Comparison of ENCODE assay signal across 19 cellular contexts in the genomic region with DNA sequence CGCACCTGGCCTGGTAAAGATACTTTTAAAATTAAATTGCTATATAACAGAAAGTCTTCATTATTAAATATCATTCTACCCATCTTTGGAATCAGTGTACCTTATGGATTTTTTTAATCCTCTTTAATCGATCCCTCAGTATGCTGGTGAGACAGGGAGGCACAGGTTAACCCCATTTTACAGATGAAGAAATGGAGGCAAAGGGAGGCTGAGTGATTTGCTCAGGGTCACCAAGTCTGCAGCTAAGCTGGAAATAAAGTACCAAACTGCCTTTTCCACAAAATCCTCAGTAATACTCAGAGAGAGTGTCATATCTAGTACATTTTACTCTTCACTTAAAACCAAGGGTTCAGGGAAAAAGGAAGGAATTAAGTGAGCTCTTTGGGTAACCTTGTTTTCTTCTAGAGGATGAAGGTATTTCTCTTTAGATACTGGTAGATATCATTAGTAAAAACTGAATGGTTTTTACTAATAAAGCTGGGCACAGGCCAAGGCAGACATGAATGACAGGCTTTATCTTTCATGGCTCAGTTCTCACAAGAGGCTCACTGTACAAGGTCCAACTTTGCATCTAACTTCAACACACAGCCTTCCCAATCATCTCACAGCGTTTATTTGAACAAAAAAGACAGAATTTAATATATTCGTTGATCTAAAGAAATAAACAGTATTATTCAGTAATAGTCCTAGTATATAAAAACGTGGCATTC. TPM values are rescaled to one million over a fixed set of nuclear protein-coding genes. Genes with fewer than 3 reads are reported as not detected.
DNase-seq lines count a peak whose midpoint lies in the region; ATAC-seq and TF ChIP-seq lines count a peak whose summit lies in the region.
"Had no signal": no experiment of that assay in that cellular context is flagged by ENCODE, and none has a peak within 500 bp of the region (broad histone marks: within the 10 kb centered on the region; RNA-seq: fewer than 3 reads in every experiment).

No MANE protein-coding gene starts in this region.

- no peaks in the 10 kb centered on the region for H3K36me3 ChIP-seq in GM23338 (ENCODE audit: insufficient read depth)
- no peaks in the 10 kb centered on the region for H3K36me3 ChIP-seq in SJCRH30
- no peaks in the 10 kb centered on the region for H3K36me3 ChIP-seq in psoas muscle (ENCODE audit: insufficient read depth in 1 of 2, low read depth in 1 of 2)
- H3K36me3 ChIP-seq in upper lobe of right lung: no peaks in the 10 kb centered on the region
- H3K36me3 ChIP-seq: cardiac muscle cell had no signal

- H3K9me2 ChIP-seq in GM23338 (ENCODE audit: insufficient read depth): peaks cover 2% of the 10 kb centered on the region; the same call in 1 of the 2 replicates
- H3K9me2 ChIP-seq: SK-N-SH had no signal

- H3K4me1 Mint-ChIP-seq in GM23338: peaks cover 2% of the 10 kb centered on the region; the same call in 1 of the 3 replicates

- intact Hi-C loops in psoas muscle (cut with DNase I): no loop called here
- intact Hi-C loops in upper lobe of right lung (cut with DNase I): no loop called here

- H3K36me3 Mint-ChIP-seq in GM23338 (ENCODE audit: low read depth): no peaks in the 10 kb centered on the region

- H3K4me3 Mint-ChIP-seq in GM23338: no peak overlapping the region

- no peaks in the 10 kb centered on the region for H3K9me3 Mint-ChIP-seq in GM23338

- H3F3A ChIP-seq in GM23338 (replicated peaks; ENCODE audit: low read depth): no peaks in the 10 kb centered on the region

- no peaks in the 10 kb centered on the region for H3K4me1 ChIP-seq in GM23338 (ENCODE audit: insufficient read depth)
- peaks cover 13% of the 10 kb centered on the region for H3K4me1 ChIP-seq in SJCRH30
- peaks cover 20% of the 10 kb centered on the region for H3K4me1 ChIP-seq in psoas muscle
- no peaks in the 10 kb centered on the region for H3K4me1 ChIP-seq in upper lobe of right lung

- H3K9me3 ChIP-seq in SJCRH30 (replicated peaks) (no peaks in the 10 kb centered on the region), psoas muscle (no peaks in the 10 kb centered on the region), upper lobe of right lung (no peaks in the 10 kb centered on the region)
- H3K9me3 ChIP-seq: SK-N-SH had no signal

- H3K4me2 ChIP-seq in GM23338: no peak overlapping the region
- H3K4me2 ChIP-seq: SK-N-SH had no signal

- no peaks in the 10 kb centered on the region for H3K79me2 ChIP-seq in GM23338 (replicated peaks; ENCODE audit: insufficient read depth)

- H3K4me3 ChIP-seq in GM23338 (no peak overlapping the region), SJCRH30 (peak overlapping the region; percentile 48), psoas muscle (no peak overlapping the region), upper lobe of right lung (no peak overlapping the region)
- H3K4me3 ChIP-seq: cardiac muscle cell had no signal

- ATAC-seq in GM23338: no peak
- ATAC-seq in psoas muscle: no peak
- ATAC-seq in GM18867 (IDR thresholded peaks at IDR 0.05; ENCODE audit: unreplicated experiment): no peak
- no peak for ATAC-seq in upper lobe of right lung
- ATAC-seq: esophagus mucosa had no signal

- DNase-seq in GM23338 (ENCODE audit: low spot score): no peak
- no peak for DNase-seq in SJCRH30
- DNase-seq in foreskin melanocyte: peak; percentile 78
- no peak for DNase-seq in psoas muscle
- no peak for DNase-seq in SHP77 treated with DMSO at 0.1 percent for 48 hours (lab: John Stamatoyannopoulos, UW)
- DNase-seq in cortex of kidney (lab: John Stamatoyannopoulos, UW): no peak
- no peak for DNase-seq in upper lobe of right lung
- DNase-seq: ACHN; activated CD4-positive, alpha-beta T cell treated with anti-CD3 and anti-CD28 coated beads, Interleukin-2, amount 50 U/mL, for 48 hours; activated gamma-delta T cell; GDM1; NCI-H1048; NCI-H2029; NCI-H345; SK-N-SH had no signal

- H3K27ac ChIP-seq in GM23338 (ENCODE audit: low read depth) (peak overlapping the region; percentile 39; the same call in 1 of the 2 replicates), SJCRH30 (peak overlapping the region; percentile 95), psoas muscle (peak overlapping the region; percentile 67), upper lobe of right lung (no peak overlapping the region)
- H3K27ac ChIP-seq: C4-2B, cardiac muscle cell had no signal

- TF ChIP-seq CTCF in GM23338 (conservative IDR thresholded peaks at IDR 0.05; ENCODE audit: low read depth in 2 of 2) (no peak), psoas muscle (IDR thresholded peaks at IDR 0.05) (no peak), upper lobe of right lung (IDR thresholded peaks at IDR 0.05) (no peak)

- no peak overlapping the region for H2AFZ ChIP-seq in GM23338

- H3K27me3 Mint-ChIP-seq in GM23338 (ENCODE audit: insufficient read depth, low read depth, poor library complexity): no peaks in the 10 kb centered on the region

- WGBS in psoas muscle, 3 donors: 92 to 93% (median 93%) methylated on average over 5 of the region's 5 CpGs

- H3K27me3 ChIP-seq in GM23338 (ENCODE audit: insufficient read depth): no peaks in the 10 kb centered on the region
- H3K27me3 ChIP-seq in SJCRH30: no peaks in the 10 kb centered on the region
- H3K27me3 ChIP-seq in psoas muscle (ENCODE audit: insufficient read depth in 3 of 3, low read length in 2 of 3): peaks cover 0 to 2% (median 0%) of the 10 kb centered on the region in 3 donors
- H3K27me3 ChIP-seq in upper lobe of right lung: no peaks in the 10 kb centered on the region
- H3K27me3 ChIP-seq: cardiac muscle cell had no signal

- no peak overlapping the region for H3K27ac Mint-ChIP-seq in GM23338

- H4K20me1 ChIP-seq in GM23338 (replicated peaks; ENCODE audit: insufficient read depth): no peaks in the 10 kb centered on the region

TF ChIP-seq in GM23338, 12 proteins besides CTCF, POLR2A, EP300 and RAD21 (continues in another document):
- TF ChIP-seq STAT1 (IDR thresholded peaks at IDR 0.05; ENCODE audit: unreplicated experiment): no peak
- TF ChIP-seq POLR2AphosphoS5 (IDR thresholded peaks at IDR 0.05; ENCODE audit: low read depth): no peak
- TF ChIP-seq NANOG (IDR thresholded peaks at IDR 0.05; ENCODE audit: borderline replicate concordance): no peak
- TF ChIP-seq EZH2phosphoT487 (IDR thresholded peaks at IDR 0.05; ENCODE audit: unreplicated experiment): no peak
- TF ChIP-seq ZNF331 (CRISPR knock-in tag; IDR thresholded peaks at IDR 0.05; ENCODE audit: low read depth): no peak
- no peak for TF ChIP-seq ZNF114 (CRISPR knock-in tag; IDR thresholded peaks at IDR 0.05)
- no peak for TF ChIP-seq CREB1 (CRISPR knock-in tag; IDR thresholded peaks at IDR 0.05; ENCODE audit: low read depth)
- TF ChIP-seq, protein P1, sequence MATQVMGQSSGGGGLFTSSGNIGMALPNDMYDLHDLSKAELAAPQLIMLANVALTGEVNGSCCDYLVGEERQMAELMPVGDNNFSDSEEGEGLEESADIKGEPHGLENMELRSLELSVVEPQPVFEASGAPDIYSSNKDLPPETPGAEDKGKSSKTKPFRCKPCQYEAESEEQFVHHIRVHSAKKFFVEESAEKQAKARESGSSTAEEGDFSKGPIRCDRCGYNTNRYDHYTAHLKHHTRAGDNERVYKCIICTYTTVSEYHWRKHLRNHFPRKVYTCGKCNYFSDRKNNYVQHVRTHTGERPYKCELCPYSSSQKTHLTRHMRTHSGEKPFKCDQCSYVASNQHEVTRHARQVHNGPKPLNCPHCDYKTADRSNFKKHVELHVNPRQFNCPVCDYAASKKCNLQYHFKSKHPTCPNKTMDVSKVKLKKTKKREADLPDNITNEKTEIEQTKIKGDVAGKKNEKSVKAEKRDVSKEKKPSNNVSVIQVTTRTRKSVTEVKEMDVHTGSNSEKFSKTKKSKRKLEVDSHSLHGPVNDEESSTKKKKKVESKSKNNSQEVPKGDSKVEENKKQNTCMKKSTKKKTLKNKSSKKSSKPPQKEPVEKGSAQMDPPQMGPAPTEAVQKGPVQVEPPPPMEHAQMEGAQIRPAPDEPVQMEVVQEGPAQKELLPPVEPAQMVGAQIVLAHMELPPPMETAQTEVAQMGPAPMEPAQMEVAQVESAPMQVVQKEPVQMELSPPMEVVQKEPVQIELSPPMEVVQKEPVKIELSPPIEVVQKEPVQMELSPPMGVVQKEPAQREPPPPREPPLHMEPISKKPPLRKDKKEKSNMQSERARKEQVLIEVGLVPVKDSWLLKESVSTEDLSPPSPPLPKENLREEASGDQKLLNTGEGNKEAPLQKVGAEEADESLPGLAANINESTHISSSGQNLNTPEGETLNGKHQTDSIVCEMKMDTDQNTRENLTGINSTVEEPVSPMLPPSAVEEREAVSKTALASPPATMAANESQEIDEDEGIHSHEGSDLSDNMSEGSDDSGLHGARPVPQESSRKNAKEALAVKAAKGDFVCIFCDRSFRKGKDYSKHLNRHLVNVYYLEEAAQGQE (IDR thresholded peaks at IDR 0.05; ENCODE audit: unreplicated experiment): no peak
- no peak for TF ChIP-seq EZH2 (IDR thresholded peaks at IDR 0.05; ENCODE audit: low read depth, unreplicated experiment)
- TF ChIP-seq, protein P2, sequence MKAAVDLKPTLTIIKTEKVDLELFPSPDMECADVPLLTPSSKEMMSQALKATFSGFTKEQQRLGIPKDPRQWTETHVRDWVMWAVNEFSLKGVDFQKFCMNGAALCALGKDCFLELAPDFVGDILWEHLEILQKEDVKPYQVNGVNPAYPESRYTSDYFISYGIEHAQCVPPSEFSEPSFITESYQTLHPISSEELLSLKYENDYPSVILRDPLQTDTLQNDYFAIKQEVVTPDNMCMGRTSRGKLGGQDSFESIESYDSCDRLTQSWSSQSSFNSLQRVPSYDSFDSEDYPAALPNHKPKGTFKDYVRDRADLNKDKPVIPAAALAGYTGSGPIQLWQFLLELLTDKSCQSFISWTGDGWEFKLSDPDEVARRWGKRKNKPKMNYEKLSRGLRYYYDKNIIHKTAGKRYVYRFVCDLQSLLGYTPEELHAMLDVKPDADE (IDR thresholded peaks at IDR 0.05): no peak
- TF ChIP-seq JUNB (IDR thresholded peaks at IDR 0.05; ENCODE audit: unreplicated experiment): no peak

RNA-seq across cellular contexts. Expression of a gene that starts 35.3 kb away (rescaled TPM):
- total RNA-seq in GM23338 (2014; rRNA removed; shearing (Covaris generic)): 16.5 and 28.6 TPM in 2 replicates
- polyA plus RNA-seq in GM23338 (2016; fragmentation: Nextera tagmentation; extraction: Ambion mirVana) (7.9 and 10.1 TPM in 2 replicates), psoas muscle (10 to 100 TPM; 18.9 to 38.0 (median 30.2) TPM)
- 31.7 and 45.9 TPM in 2 replicates for total RNA-seq in SJCRH30 (2014; rRNA removed; shearing (Covaris generic))
- total RNA-seq in psoas muscle (10 to 100 TPM; 59.0 to 97.0 (median 75.3) TPM), upper lobe of right lung (41.5 TPM)
